In genomic region chr19:1087813-1088418, GRCh38 we compare ENCODE assay signal across 9 cellular contexts. TPM values are rescaled to one million over a fixed set of nuclear protein-coding genes. Genes with fewer than 3 reads are reported as not detected.
A peak's percentile ranks its signal among the peaks of the same experiment; 100 is the strongest.
DNase-seq lines count a peak whose midpoint lies in the region; ATAC-seq and TF ChIP-seq lines count a peak whose summit lies in the region.
"Had no signal": no experiment of that assay in that cellular context is flagged by ENCODE, and none has a peak within 500 bp of the region (broad histone marks: within the 10 kb centered on the region; RNA-seq: fewer than 3 reads in every experiment).

No MANE protein-coding gene starts in this region.

- TF ChIP-seq CTCF in GM23338 (conservative IDR thresholded peaks at IDR 0.05; ENCODE audit: low read depth in 2 of 2): no peak

- peaks cover 32% of the 10 kb centered on the region; the same call in 1 of the 2 replicates for H3F3A ChIP-seq in GM23338 (replicated peaks; ENCODE audit: low read depth)

- no peak overlapping the region for H3K4me3 ChIP-seq in GM23338

- peaks cover 9% of the 10 kb centered on the region for H4K20me1 ChIP-seq in GM23338 (replicated peaks; ENCODE audit: insufficient read depth)

- no peak overlapping the region for H2AFZ ChIP-seq in GM23338

- H3K4me2 ChIP-seq in GM23338: no peak overlapping the region

- no peak overlapping the region; the same call in 2 of the 3 replicates for H3K4me3 Mint-ChIP-seq in GM23338

- H3K36me3 Mint-ChIP-seq in GM23338 (ENCODE audit: low read depth): peaks cover 56% of the 10 kb centered on the region

- H3K9me3 Mint-ChIP-seq in GM23338: no peaks in the 10 kb centered on the region; the same call in 2 of the 3 replicates

- no peak for DNase-seq in GM23338 (ENCODE audit: low spot score)
- peak; percentile 48 for DNase-seq in T-helper 22 cell (ENCODE audit: low read depth)
- DNase-seq in germinal center (ENCODE audit: low spot score): peak; percentile 61
- no peak for DNase-seq in stimulated activated naive CD8-positive, alpha-beta T cell treated with anti-CD3 and anti-CD28 coated beads, Interleukin-15, Interleukin-2, amounts not matched to agents 100 U/mL and 50 U/mL, for 24 hours
- DNase-seq in NCI-H1930 (lab: John Stamatoyannopoulos, UW): no peak
- no peak for DNase-seq in NCI-H2227 treated with DMSO at 0.1 percent for 48 hours (lab: John Stamatoyannopoulos, UW)
- DNase-seq in mesenteric fat pad (ENCODE audit: low spot score): no peak
- DNase-seq: stimulated activated CD4-positive, alpha-beta T cell treated with anti-CD3 and anti-CD28 coated beads, Interleukin-2, amount 100 ng/mL, for 24 hours had no signal

- no peaks in the 10 kb centered on the region for H3K27me3 ChIP-seq in GM23338 (ENCODE audit: insufficient read depth)

- H3K27me3 Mint-ChIP-seq in GM23338 (ENCODE audit: insufficient read depth, low read depth, poor library complexity): peaks cover 16% of the 10 kb centered on the region

- H3K79me2 ChIP-seq in GM23338 (replicated peaks; ENCODE audit: insufficient read depth): peaks cover 1% of the 10 kb centered on the region

- H3K4me1 ChIP-seq in GM23338 (ENCODE audit: insufficient read depth): no peaks in the 10 kb centered on the region

- H3K4me1 Mint-ChIP-seq in GM23338: no peaks in the 10 kb centered on the region

- no peak overlapping the region for H3K27ac Mint-ChIP-seq in GM23338

- no peak for ATAC-seq in GM23338
- peak; percentile 11 for ATAC-seq in stimulated activated naive CD8-positive, alpha-beta T cell treated with anti-CD3 and anti-CD28 coated beads, Interleukin-15, Interleukin-2, amounts not matched to agents 100 U/mL and 50 U/mL, for 24 hours
- no peak for ATAC-seq in GM18511 (IDR thresholded peaks at IDR 0.05; ENCODE audit: unreplicated experiment)

- peaks cover 9% of the 10 kb centered on the region; the same call in 1 of the 2 replicates for H3K36me3 ChIP-seq in GM23338 (ENCODE audit: insufficient read depth)

- H3K9me2 ChIP-seq in GM23338 (ENCODE audit: insufficient read depth): no peaks in the 10 kb centered on the region

- 0 out of 2 replicates have a peak overlapping the region, but pooled peaks have one; percentile 45 for H3K27ac ChIP-seq in GM23338 (ENCODE audit: low read depth)

TF ChIP-seq in GM23338, 12 proteins besides CTCF, POLR2A, EP300 and RAD21:
- TF ChIP-seq CREB1 (CRISPR knock-in tag; IDR thresholded peaks at IDR 0.05; ENCODE audit: low read depth) (no peak), POLR2AphosphoS5 (IDR thresholded peaks at IDR 0.05; ENCODE audit: low read depth) (no peak), NANOG (IDR thresholded peaks at IDR 0.05; ENCODE audit: borderline replicate concordance) (no peak)
- TF ChIP-seq, protein P1, sequence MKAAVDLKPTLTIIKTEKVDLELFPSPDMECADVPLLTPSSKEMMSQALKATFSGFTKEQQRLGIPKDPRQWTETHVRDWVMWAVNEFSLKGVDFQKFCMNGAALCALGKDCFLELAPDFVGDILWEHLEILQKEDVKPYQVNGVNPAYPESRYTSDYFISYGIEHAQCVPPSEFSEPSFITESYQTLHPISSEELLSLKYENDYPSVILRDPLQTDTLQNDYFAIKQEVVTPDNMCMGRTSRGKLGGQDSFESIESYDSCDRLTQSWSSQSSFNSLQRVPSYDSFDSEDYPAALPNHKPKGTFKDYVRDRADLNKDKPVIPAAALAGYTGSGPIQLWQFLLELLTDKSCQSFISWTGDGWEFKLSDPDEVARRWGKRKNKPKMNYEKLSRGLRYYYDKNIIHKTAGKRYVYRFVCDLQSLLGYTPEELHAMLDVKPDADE (IDR thresholded peaks at IDR 0.05): no peak

RNA-seq across cellular contexts. Expression of gene POLR2E, which starts 7.3 kb away (rescaled TPM):
- total RNA-seq in GM23338 (2014; rRNA removed; shearing (Covaris generic)): 257 and 303 TPM in 2 replicates
- polyA plus RNA-seq in GM23338 (2016; fragmentation: Nextera tagmentation; extraction: Ambion mirVana): 254 and 286 TPM in 2 replicates
- 205 TPM for total RNA-seq in mesenteric fat pad

RNA-seq across cellular contexts. Expression of gene GPX4, which starts 15.9 kb away (rescaled TPM):
- 284 and 351 TPM in 2 replicates for total RNA-seq in GM23338 (2014; rRNA removed; shearing (Covaris generic))
- polyA plus RNA-seq in GM23338 (2016; fragmentation: Nextera tagmentation; extraction: Ambion mirVana): 543 and 573 TPM in 2 replicates
- total RNA-seq in mesenteric fat pad: 920 TPM

RNA-seq across cellular contexts. Expression of gene ARHGAP45, which starts 20.9 kb away (rescaled TPM):
- 56.0 and 71.8 TPM in 2 replicates for total RNA-seq in GM23338 (2014; rRNA removed; shearing (Covaris generic))
- 24.7 and 28.3 TPM in 2 replicates for polyA plus RNA-seq in GM23338 (2016; fragmentation: Nextera tagmentation; extraction: Ambion mirVana)
- 25.5 TPM for total RNA-seq in mesenteric fat pad

RNA-seq across cellular contexts. Expression of gene ABCA7, which starts 48.0 kb away (rescaled TPM):
- 18.1 and 22.2 TPM in 2 replicates for total RNA-seq in GM23338 (2014; rRNA removed; shearing (Covaris generic))
- polyA plus RNA-seq in GM23338 (2016; fragmentation: Nextera tagmentation; extraction: Ambion mirVana): 27.4 and 30.3 TPM in 2 replicates
- 19.9 TPM for total RNA-seq in mesenteric fat pad

Comparison
In these comparisons a context has a peak if more than half of its experiments do, and no peak if none do; other contexts are left out.
1. DNase-seq: peak in T-helper 22 cell (single experiment) and germinal center (single experiment); none in GM23338 (single experiment), stimulated activated naive CD8-positive, alpha-beta T cell treated with anti-CD3 and anti-CD28 coated beads, Interleukin-15, Interleukin-2, amounts not matched to agents 100 U/mL and 50 U/mL, for 24 hours (single experiment), NCI-H1930 (0 of 2), NCI-H2227 treated with DMSO at 0.1 percent for 48 hours (single experiment) and mesenteric fat pad (single experiment).